Comparison of ENCODE assay signal across 8 cellular contexts in the genomic region with DNA sequence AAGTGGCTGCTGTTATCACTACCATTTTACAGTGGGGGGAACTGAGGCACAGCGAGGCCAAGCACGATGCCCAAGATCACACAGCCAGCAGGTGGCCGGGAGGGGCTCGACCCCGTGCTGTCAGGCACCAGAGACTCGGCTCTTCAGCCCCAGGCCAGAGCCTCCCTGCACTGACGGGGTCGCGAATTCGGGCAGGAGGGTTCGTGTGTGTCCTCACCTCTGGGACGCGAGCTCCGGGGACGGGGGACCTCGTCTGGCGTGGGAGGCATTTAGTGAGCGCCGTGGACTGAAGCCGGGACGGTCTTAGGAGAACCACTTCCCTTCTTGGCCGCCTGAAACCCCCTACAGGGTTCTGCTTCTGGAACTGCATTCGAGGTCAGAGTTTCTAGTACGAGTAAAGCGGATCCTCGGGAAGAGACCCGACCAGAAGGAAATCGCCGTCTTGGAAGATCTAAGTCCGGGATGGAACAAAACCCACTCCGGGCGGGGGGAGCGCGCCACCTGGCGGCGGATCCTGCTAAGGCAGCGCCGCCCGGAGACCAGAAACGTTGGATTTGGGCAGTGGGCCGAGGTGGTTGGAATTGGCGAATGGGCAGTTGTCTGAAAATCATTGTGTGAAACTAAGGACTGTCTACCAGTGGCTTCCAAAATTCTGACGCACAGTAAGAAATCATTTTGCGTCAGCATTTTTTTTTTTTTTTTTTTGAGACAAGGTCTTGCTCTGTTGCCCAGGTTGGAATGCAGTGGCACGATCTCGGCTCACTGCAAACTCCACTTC. TPM values are rescaled to one million over a fixed set of nuclear protein-coding genes. Genes with fewer than 3 reads are reported as not detected.
A peak's percentile ranks its signal among the peaks of the same experiment; 100 is the strongest.
DNase-seq lines count a peak whose midpoint lies in the region; ATAC-seq and FAIRE-seq lines count a peak whose summit lies in the region.

No MANE protein-coding gene starts in this region.

- peak; percentile 65 for FAIRE-seq in endometrium (lab: Jason Lieb, UNC)

- DNase-seq in AG20443 (ENCODE audit: low spot score): peak; percentile 87
- peak; percentile 77 to 88 for DNase-seq in HAP-1 (ENCODE audit: low spot score in 2 of 2)
- DNase-seq in NCI-H82 treated with DMSO at 0.1 percent for 48 hours (lab: John Stamatoyannopoulos, UW; ENCODE audit: unreplicated experiment): peak; percentile 42
- DNase-seq in activated CD8-positive, alpha-beta memory T cell treated with anti-CD3 and anti-CD28 coated beads, Interleukin-2, amount 50 U/mL, for 24 hours (ENCODE audit: extremely low read depth): peak; percentile 7
- peak; percentile 96 for DNase-seq in mesendoderm
- peak; percentile 36 for DNase-seq in stimulated activated CD8-positive, alpha-beta memory T cell treated with anti-CD3 and anti-CD28 coated beads, Interleukin-12 subunit alpha, Interleukin-12 subunit beta, amount 100 ng/mL, for 4 hours (ENCODE audit: low read depth)

- peaks cover 13% of the 10 kb centered on the region for H3K36me3 ChIP-seq in HAP-1 (replicated peaks)
- peaks cover 3% of the 10 kb centered on the region for H3K36me3 ChIP-seq in mesendoderm (ENCODE audit: control insufficient read depth, insufficient read depth, low read length)

- no peak overlapping the region for H3K4ac ChIP-seq in mesendoderm (ENCODE audit: low read depth, low read length)

- H3K18ac ChIP-seq in mesendoderm (ENCODE audit: low read length): peak overlapping the region; percentile 63

- H3K4me1 ChIP-seq in HAP-1 (no peaks in the 10 kb centered on the region), mesendoderm (ENCODE audit: control insufficient read depth, low read depth, low read length) (no peaks in the 10 kb centered on the region)

- in situ Hi-C loops in HAP-1 (cut with MboI; ENCODE audit: low sequenced_read_pairs): no loop called here

- no peak overlapping the region for H2AK5ac ChIP-seq in mesendoderm (ENCODE audit: low read length)

- H3K56ac ChIP-seq in mesendoderm (ENCODE audit: low read length): peak overlapping the region; percentile 72

- WGBS in mesendoderm (ENCODE audit: extremely low coverage, insufficient coverage, low lambda C conversion rate): no CpG with 5 or more reads among the region's 46 CpGs

- no peak overlapping the region for H3K23ac ChIP-seq in mesendoderm (ENCODE audit: low read length)

- no peak overlapping the region for H2BK5ac ChIP-seq in mesendoderm (ENCODE audit: low read length)

- H3K9me3 ChIP-seq in HAP-1: no peaks in the 10 kb centered on the region; the same call in 1 of the 2 replicates

- peak overlapping the region; percentile 26 for H3K9ac ChIP-seq in mesendoderm (ENCODE audit: low read length)

- H4K8ac ChIP-seq in mesendoderm (ENCODE audit: low read depth, low read length): no peak overlapping the region

- H3K79me2 ChIP-seq in mesendoderm (ENCODE audit: control insufficient read depth, insufficient read depth, low read length): no peaks in the 10 kb centered on the region

- no peak overlapping the region for H2BK120ac ChIP-seq in mesendoderm (ENCODE audit: low read depth, low read length)

- H3K4me2 ChIP-seq in mesendoderm (ENCODE audit: low read length): peak overlapping the region; percentile 47

- peak overlapping the region; percentile 92 for H3K27ac ChIP-seq in mesendoderm (ENCODE audit: low read depth, low read length)

- no peak overlapping the region for H4K5ac ChIP-seq in mesendoderm (ENCODE audit: low read length)

- H3K27me3 ChIP-seq in HAP-1 (ENCODE audit: low read depth) (no peaks in the 10 kb centered on the region), mesendoderm (ENCODE audit: insufficient read depth, low read length, poor library complexity) (no peaks in the 10 kb centered on the region)

- H3K4me3 ChIP-seq in HAP-1: peak overlapping the region; percentile 45
- H3K4me3 ChIP-seq in mesendoderm (ENCODE audit: low read length): no peak overlapping the region

- no peak for ATAC-seq in GM21528 (IDR thresholded peaks at IDR 0.05; ENCODE audit: low FRiP score, unreplicated experiment)

- H2BK15ac ChIP-seq in mesendoderm (replicated peaks; ENCODE audit: low read depth): no peak overlapping the region

- no peaks in the 10 kb centered on the region for H3K79me1 ChIP-seq in mesendoderm (ENCODE audit: low read length)

RNA-seq across cellular contexts. Expression of gene ZNF114, which starts 21.2 kb away (rescaled TPM):
- 8.1 TPM for polyA plus RNA-seq in mesendoderm (2013, experiment 1 of 2)
- 8.1 TPM for polyA plus RNA-seq in mesendoderm (2013, experiment 2 of 2)

RNA-seq across cellular contexts. Expression of gene EMP3, which starts 34.2 kb away (rescaled TPM):
- polyA plus RNA-seq in mesendoderm (2013, experiment 1 of 2): 19.6 TPM
- 22.3 TPM for polyA plus RNA-seq in mesendoderm (2013, experiment 2 of 2)

RNA-seq across cellular contexts. Expression of gene CARD8, which starts 35.4 kb away (rescaled TPM):
- 15.9 TPM for polyA plus RNA-seq in mesendoderm (2013, experiment 1 of 2)
- polyA plus RNA-seq in mesendoderm (2013, experiment 2 of 2): 14.8 TPM

Comparison
In these comparisons a context has a peak if more than half of its experiments do, and no peak if none do; other contexts are left out.
1. DNase-seq: peak in every context shown above with its lines; median percentile 96 in mesendoderm; 87 in AG20443; 82 in HAP-1; 42 in NCI-H82 treated with DMSO at 0.1 percent for 48 hours; 36 in stimulated activated CD8-positive, alpha-beta memory T cell treated with anti-CD3 and anti-CD28 coated beads, Interleukin-12 subunit alpha, Interleukin-12 subunit beta, amount 100 ng/mL, for 4 hours; 7 in activated CD8-positive, alpha-beta memory T cell treated with anti-CD3 and anti-CD28 coated beads, Interleukin-2, amount 50 U/mL, for 24 hours.